In genomic region chr15:63107895-63108546, GRCh38 we compare ENCODE assay signal across 11 cellular contexts. TPM values are rescaled to one million over a fixed set of nuclear protein-coding genes. Genes with fewer than 3 reads are reported as not detected.
DNase-seq lines count a peak whose midpoint lies in the region; TF ChIP-seq lines count a peak whose summit lies in the region.
"Had no signal": no experiment of that assay in that cellular context is flagged by ENCODE, and none has a peak within 500 bp of the region (broad histone marks: within the 10 kb centered on the region; RNA-seq: fewer than 3 reads in every experiment).

No MANE protein-coding gene starts in this region.

- intact Hi-C loops in activated naive CD4-positive, alpha-beta T cell treated with anti-CD3 and anti-CD28 coated beads for 36 hours (cut with micrococcal nuclease), result no loop called here

- H3K4me3 ChIP-seq in AG04449 (ENCODE audit: low read depth, low read length) (no peak overlapping the region), choroid plexus epithelial cell (ENCODE audit: low read depth, low read length) (no peak overlapping the region)
- H3K4me3 ChIP-seq: gastrocnemius medialis had no signal

- TF ChIP-seq CTCF in AG04449 (IDR thresholded peaks at IDR 0.05; ENCODE audit: insufficient read depth, low read length, missing control alignments) (no peak), choroid plexus epithelial cell (conservative IDR thresholded peaks at IDR 0.05; ENCODE audit: low read depth, low read length) (no peak), mesothelial cell of epicardium (IDR thresholded peaks at IDR 0.05; ENCODE audit: unreplicated experiment) (no peak)

- peak overlapping the region; percentile 80 for H3K27ac Mint-ChIP-seq in mesothelial cell of epicardium
- H3K27ac Mint-ChIP-seq in activated naive CD4-positive, alpha-beta T cell treated with anti-CD3 and anti-CD28 coated beads for 36 hours, result no peak overlapping the region
- H3K27ac Mint-ChIP-seq: CD4-positive, alpha-beta T cell had no signal

- H3K36me3 Mint-ChIP-seq in mesothelial cell of epicardium, result no peaks in the 10 kb centered on the region
- H3K36me3 Mint-ChIP-seq in activated naive CD4-positive, alpha-beta T cell treated with anti-CD3 and anti-CD28 coated beads for 36 hours (ENCODE audit: low read depth), result no peaks in the 10 kb centered on the region

- DNase-seq in AG04449 (ENCODE audit: low read depth, low spot score), result peak; percentile 100
- peak; percentile 100 for DNase-seq in M059J (ENCODE audit: low read depth)
- DNase-seq in choroid plexus epithelial cell (ENCODE audit: low read depth), result peak; percentile 100
- DNase-seq in mesothelial cell of epicardium (ENCODE audit: low spot score in 2 of 2, unreplicated experiment in 2 of 2), result no peak
- DNase-seq in COR-L47 (lab: John Stamatoyannopoulos, UW), result no peak
- no peak for DNase-seq in activated naive CD4-positive, alpha-beta T cell treated with anti-CD3 and anti-CD28 coated beads for 36 hours
- DNase-seq in NCI-H2171 (lab: John Stamatoyannopoulos, UW), result no peak
- DNase-seq in ecto neural progenitor cell (ENCODE audit: low spot score), result no peak
- DNase-seq: CD4-positive, alpha-beta T cell; gastrocnemius medialis; NCI-H1105 treated with DMSO at 0.1 percent for 48 hours had no signal

- peaks cover 14% of the 10 kb centered on the region for H3K9me3 Mint-ChIP-seq in mesothelial cell of epicardium
- no peaks in the 10 kb centered on the region for H3K9me3 Mint-ChIP-seq in activated naive CD4-positive, alpha-beta T cell treated with anti-CD3 and anti-CD28 coated beads for 36 hours
- H3K9me3 Mint-ChIP-seq: CD4-positive, alpha-beta T cell had no signal

- H3K27me3 Mint-ChIP-seq in mesothelial cell of epicardium (ENCODE audit: low read depth), result no peaks in the 10 kb centered on the region
- H3K27me3 Mint-ChIP-seq in activated naive CD4-positive, alpha-beta T cell treated with anti-CD3 and anti-CD28 coated beads for 36 hours (ENCODE audit: low read depth), result peaks cover 11% of the 10 kb centered on the region

- H3K4me1 Mint-ChIP-seq in mesothelial cell of epicardium, result peaks cover 13% of the 10 kb centered on the region
- no peaks in the 10 kb centered on the region for H3K4me1 Mint-ChIP-seq in activated naive CD4-positive, alpha-beta T cell treated with anti-CD3 and anti-CD28 coated beads for 36 hours (ENCODE audit: low read depth)

- CTCF ChIA-PET in AG04449 (lab: Yijun Ruan, JAX), result interaction anchor here (0.9 to 1.5 kb wide), 3 partner anchors 14 to 183 kb away, joined by 3 to 9 read pairs (median 3); no protein-coding TSS in a partner anchor
- CTCF ChIA-PET in activated naive CD4-positive, alpha-beta T cell treated with anti-CD3 and anti-CD28 coated beads for 36 hours (lab: Charles Lee), result interaction anchor here (0.6 kb wide), 1 partner anchor 49 kb away, joined by 4 read pairs; no protein-coding TSS in a partner anchor

- POLR2A ChIA-PET in AG04449 (lab: Yijun Ruan, JAX), result interaction anchor here (0.5 to 1.2 kb wide), 7 partner anchors 19 to 257 kb away, joined by 3 to 5 read pairs (median 3); no protein-coding TSS in a partner anchor

- no peak overlapping the region for H3K4me3 Mint-ChIP-seq in mesothelial cell of epicardium
- H3K4me3 Mint-ChIP-seq in activated naive CD4-positive, alpha-beta T cell treated with anti-CD3 and anti-CD28 coated beads for 36 hours, result no peak overlapping the region
- H3K4me3 Mint-ChIP-seq: CD4-positive, alpha-beta T cell had no signal

RNA-seq across cellular contexts. Expression of gene LACTB, which starts 13.6 kb away (rescaled TPM):
- 22.5 and 41.1 TPM in 2 replicates for total RNA-seq in M059J (2014; rRNA removed; shearing (Covaris generic))
- total RNA-seq in mesothelial cell of epicardium, result 7.6 to 9.0 TPM (median 8.2 TPM) in 3 replicates
- total RNA-seq in activated naive CD4-positive, alpha-beta T cell treated with anti-CD3 and anti-CD28 coated beads for 36 hours, result 10 to 100 TPM; 18.3 to 18.7 TPM

RNA-seq across cellular contexts. Expression of gene RPS27L, which starts 49.3 kb away (rescaled TPM):
- total RNA-seq in M059J (2014; rRNA removed; shearing (Covaris generic)), result 131 and 242 TPM in 2 replicates
- 124 to 132 TPM (median 130 TPM) in 3 replicates for total RNA-seq in mesothelial cell of epicardium
- 100 to 1,000 TPM; 220 to 222 TPM for total RNA-seq in activated naive CD4-positive, alpha-beta T cell treated with anti-CD3 and anti-CD28 coated beads for 36 hours

Comparison
In these comparisons a context has a peak if more than half of its experiments do, and no peak if none do; other contexts are left out.
1. DNase-seq: peak in AG04449 (single experiment), M059J (single experiment) and choroid plexus epithelial cell (single experiment); none in mesothelial cell of epicardium (0 of 2), COR-L47 (single experiment), activated naive CD4-positive, alpha-beta T cell treated with anti-CD3 and anti-CD28 coated beads for 36 hours (single experiment), NCI-H2171 (single experiment) and ecto neural progenitor cell (single experiment).